ENCODE assay signal across 8 cellular contexts in genomic region chr12:56224102-56224701, GRCh38. TPM values are rescaled to one million over a fixed set of nuclear protein-coding genes. Genes with fewer than 3 reads are reported as not detected.
A peak's percentile ranks its signal among the peaks of the same experiment; 100 is the strongest.
DNase-seq lines count a peak whose midpoint lies in the region; ATAC-seq and TF ChIP-seq lines count a peak whose summit lies in the region.

TSS of gene NABP2 (plus strand) at chr12:56224342. CDS start at chr12:56224857, 515 bp downstream.

- TF ChIP-seq CTCF in Caco-2 (IDR thresholded peaks at IDR 0.05; ENCODE audit: insufficient read depth in 1 of 2, low read depth in 1 of 2, low read length in 1 of 2, severe bottlenecking in 1 of 2, unreplicated experiment in 1 of 2) (peak; percentile 82 to 89), GM20000 (IDR thresholded peaks at IDR 0.05; ENCODE audit: extremely low read depth, missing control alignments) (peak; percentile 74)

- H3K4me1 ChIP-seq in Caco-2 = peaks cover 6% of the 10 kb centered on the region

- H3K9me3 Mint-ChIP-seq in Caco-2 (ENCODE audit: unreplicated experiment) (no peaks in the 10 kb centered on the region), memory B cell (no peaks in the 10 kb centered on the region)
- H3K9me3 Mint-ChIP-seq in effector memory CD8-positive, alpha-beta T cell = no peaks in the 10 kb centered on the region

- H3K9me3 ChIP-seq in Caco-2 = no peaks in the 10 kb centered on the region

- DNase-seq in Caco-2 (peak; percentile 98), GM20000 (ENCODE audit: low spot score) (peak; percentile 98), HT-29 (ENCODE audit: low spot score) (peak; percentile 99), NOMO-1 treated with DMSO at 0.1 percent for 48 hours (lab: John Stamatoyannopoulos, UW; ENCODE audit: unreplicated experiment) (peak; percentile 95), memory B cell (ENCODE audit: low spot score in 2 of 2) (peak; percentile 80 to 84)
- DNase-seq in activated CD8-positive, alpha-beta memory T cell treated with anti-CD3 and anti-CD28 coated beads for 48 hours (ENCODE audit: low read depth in 2 of 3, low spot score in 2 of 3) = peak; percentile 84 to 95 (median 90)
- peak; percentile 87 to 89 (median 89) for DNase-seq in effector memory CD8-positive, alpha-beta T cell
- DNase-seq in stimulated activated CD8-positive, alpha-beta memory T cell treated with anti-CD3 and anti-CD28 coated beads, Interleukin-12 subunit alpha, Interleukin-12 subunit beta, amount 100 ng/mL, for 24 hours (ENCODE audit: extremely low read depth) = peak; percentile 88

- CTCF ChIA-PET in Caco-2 (lab: Charles Lee) = interaction anchor here (4.2 kb wide), 1 partner anchor 19 kb away, joined by 61 read pairs; no protein-coding TSS in a partner anchor

- H3K27me3 ChIP-seq in Caco-2 (replicated peaks; ENCODE audit: control insufficient read depth, insufficient read depth, low read length) = no peaks in the 10 kb centered on the region

- no peaks in the 10 kb centered on the region for H3K36me3 ChIP-seq in Caco-2 (ENCODE audit: control insufficient read depth, insufficient read depth, low read length)

- peaks cover 31% of the 10 kb centered on the region for H3K36me3 Mint-ChIP-seq in Caco-2 (ENCODE audit: insufficient read depth, unreplicated experiment)
- H3K36me3 Mint-ChIP-seq in effector memory CD8-positive, alpha-beta T cell (ENCODE audit: insufficient read depth) = peaks cover 24% of the 10 kb centered on the region
- peaks cover 5% of the 10 kb centered on the region for H3K36me3 Mint-ChIP-seq in memory B cell

- peak within 1 kb of the TSS; percentile 98 for H3K27ac Mint-ChIP-seq in Caco-2 (ENCODE audit: unreplicated experiment)
- peak within 1 kb of the TSS; percentile 100 for H3K27ac Mint-ChIP-seq in effector memory CD8-positive, alpha-beta T cell
- H3K27ac Mint-ChIP-seq in memory B cell = peak within 1 kb of the TSS; percentile 80

- intact Hi-C loops in Caco-2 (cut with micrococcal nuclease; ENCODE audit: unreplicated experiment) = loop anchor here (1.0 to 5.0 kb wide), 5 partner anchors 18 to 106 kb away; partner anchors contain the start of genes ANKRD52 and ZC3H10

- peak; percentile 79 for ATAC-seq in effector memory CD8-positive, alpha-beta T cell (replicated peaks)
- peak; percentile 59 for ATAC-seq in memory B cell (ENCODE audit: low read depth)

- peak within 1 kb of the TSS; percentile 72 for H3K4me3 ChIP-seq in Caco-2 (ENCODE audit: low read depth, low read length)

- H3K4me3 Mint-ChIP-seq in Caco-2 (ENCODE audit: unreplicated experiment) (peak within 1 kb of the TSS; percentile 99), memory B cell (peak within 1 kb of the TSS; percentile 82)
- H3K4me3 Mint-ChIP-seq in effector memory CD8-positive, alpha-beta T cell = peak within 1 kb of the TSS; percentile 99 to 100

- POLR2A ChIA-PET in Caco-2 (lab: Charles Lee) = no interaction called here

- no peaks in the 10 kb centered on the region for H3K27me3 Mint-ChIP-seq in Caco-2 (ENCODE audit: insufficient read depth, unreplicated experiment)
- no peaks in the 10 kb centered on the region for H3K27me3 Mint-ChIP-seq in effector memory CD8-positive, alpha-beta T cell
- no peaks in the 10 kb centered on the region for H3K27me3 Mint-ChIP-seq in memory B cell

- H3K4me1 Mint-ChIP-seq in Caco-2 (ENCODE audit: low read depth, unreplicated experiment) (peaks cover under 1% of the 10 kb centered on the region), memory B cell (peaks cover 35% of the 10 kb centered on the region)
- H3K4me1 Mint-ChIP-seq in effector memory CD8-positive, alpha-beta T cell (ENCODE audit: low read depth in 2 of 2) = peaks cover 42 to 50% of the 10 kb centered on the region in 2 donors

- no TSS peak for BruUV-seq in Caco-2 (replicated peaks; lab: Mats Ljungman, UMichigan)

RNA-seq across cellular contexts. Expression of gene NABP2, which starts in this region (rescaled TPM):
- total RNA-seq in Caco-2 (2022) = 32.1 and 37.7 TPM in 2 replicates
- total RNA-seq in HT-29 (2014; rRNA removed; shearing (Covaris generic)) = 57.1 and 69.9 TPM in 2 replicates

Comparison
In these comparisons a context has a peak if more than half of its experiments do, and no peak if none do; other contexts are left out.
1. Peak in every context shown above with its lines: DNase-seq, ATAC-seq and H3K4me3 ChIP-seq.